In genomic region chr2:73842739-73843019, GRCh38 we compare ENCODE assay signal across 24 cellular contexts. TPM values are rescaled to one million over a fixed set of nuclear protein-coding genes. Genes with fewer than 3 reads are reported as not detected.
"Had no signal": no experiment of that assay in that cellular context is flagged by ENCODE, and none has a peak within 500 bp of the region (broad histone marks: within the 10 kb centered on the region; RNA-seq: fewer than 3 reads in every experiment).

No MANE protein-coding gene starts in this region.

- DNase-seq: activated CD4-positive, alpha-beta T cell treated with anti-CD3 and anti-CD28 coated beads, Interleukin-2, amount 50 U/mL, for 4 hours; activated CD4-positive, CD25-positive, alpha-beta regulatory T cell treated with anti-CD3 and anti-CD28 coated beads, Interleukin-2, amount 50 U/mL, for 72 hours; activated gamma-delta T cell; activated T-cell treated with anti-CD3 and anti-CD28 coated beads, Interleukin-2, amount 50 U/mL, for 72 hours; adrenal gland; cerebellar nuclear complex; effector CD4-positive, alpha-beta T cell; mesenchymal stem cell; nephron progenitor cell; nucleus accumbens; stimulated activated CD4-positive, alpha-beta T cell treated with anti-CD3 and anti-CD28 coated beads, Interleukin-15, amount 100 ng/mL, for 24 hours; stimulated activated CD4-positive, alpha-beta T cell treated with anti-CD3 and anti-CD28 coated beads, Interleukin-2, amount 100 ng/mL, for 48 hours; upper lobe of right lung had no signal

- FAIRE-seq: astrocyte, bronchial epithelial cell had no signal

- H3K27ac ChIP-seq: adrenal gland, right atrium auricular region, skin epidermis, upper lobe of right lung had no signal

- ATAC-seq: activated naive CD4-positive, alpha-beta T cell treated with anti-CD3 and anti-CD28 coated beads, Interleukin-2, amount 50 U/mL, for 72 hours; activated T-cell treated with anti-CD3 and anti-CD28 coated beads, Interleukin-2, amount 50 U/mL, for 72 hours; upper lobe of right lung had no signal

- H3K4me3 ChIP-seq: adrenal gland, right atrium auricular region, skin epidermis, upper lobe of right lung had no signal

- H3K4me1 ChIP-seq: adrenal gland had no signal

- H3K9me3 ChIP-seq: adrenal gland, right atrium auricular region, upper lobe of right lung had no signal

- H3K27me3 ChIP-seq: adrenal gland, right atrium auricular region, upper lobe of right lung had no signal

RNA-seq across cellular contexts. Expression of gene ACTG2, which starts 50.1 kb away (rescaled TPM):
- total RNA-seq: bronchial epithelial cell; T-helper 1 cell treated with Interleukin-12 subunit alpha and Interleukin-12 subunit beta and Interleukin-4 antibody, amounts not matched to agents 30 ng/mL and 1 ng/mL, for 36 hours had no signal

RNA-seq across cellular contexts. Expression of gene C2orf78, which starts 58.7 kb away (rescaled TPM):
- total RNA-seq: activated CD8-positive, alpha-beta memory T cell treated with anti-CD3 and anti-CD28 coated beads for 36 hours; activated naive CD4-positive, alpha-beta T cell treated with anti-CD3 and anti-CD28 coated beads, Interleukin-2, amount 50 U/mL, for 72 hours; activated T-cell treated with anti-CD3 and anti-CD28 coated beads, Interleukin-2, amount 50 U/mL, for 72 hours; adrenal gland; astrocyte; bronchial epithelial cell; lower leg skin; mucosa of gallbladder; right atrium auricular region; T-helper 1 cell treated with Interleukin-12 subunit alpha and Interleukin-12 subunit beta and Interleukin-4 antibody, amounts not matched to agents 30 ng/mL and 1 ng/mL, for 36 hours; temporal lobe; upper lobe of right lung had no signal
- polyA plus RNA-seq: esophagus had no signal
